ENCODE assay signal across 27 cellular contexts in genomic region chr10:86662186-86663045, GRCh38. TPM values are rescaled to one million over a fixed set of nuclear protein-coding genes. Genes with fewer than 3 reads are reported as not detected.
DNase-seq lines count a peak whose midpoint lies in the region; ATAC-seq and TF ChIP-seq lines count a peak whose summit lies in the region.
"Had no signal": no experiment of that assay in that cellular context is flagged by ENCODE, and none has a peak within 500 bp of the region (broad histone marks: within the 10 kb centered on the region; RNA-seq: fewer than 3 reads in every experiment).

No MANE protein-coding gene starts in this region.

- no peaks in the 10 kb centered on the region for H3K27me3 ChIP-seq in dorsolateral prefrontal cortex
- no peaks in the 10 kb centered on the region for H3K27me3 ChIP-seq in left ventricle myocardium inferior (ENCODE audit: low read depth)
- no peaks in the 10 kb centered on the region for H3K27me3 ChIP-seq in psoas muscle (ENCODE audit: insufficient read depth in 3 of 3, low read length in 2 of 3)
- H3K27me3 ChIP-seq: tibial artery had no signal

- H3K4me1 ChIP-seq in HEK293 (ENCODE audit: control insufficient read depth, insufficient read depth, low read length) (no peaks in the 10 kb centered on the region), left ventricle myocardium inferior (peaks cover 89% of the 10 kb centered on the region), psoas muscle (peaks cover 59% of the 10 kb centered on the region)

- H3K36me3 ChIP-seq in HEK293 (ENCODE audit: control insufficient read depth in 2 of 2, insufficient read depth in 1 of 2, low read length in 2 of 2) (no peaks in the 10 kb centered on the region), left ventricle myocardium inferior (no peaks in the 10 kb centered on the region), psoas muscle (ENCODE audit: insufficient read depth in 1 of 2, low read depth in 1 of 2) (no peaks in the 10 kb centered on the region)
- H3K36me3 ChIP-seq: tibial artery had no signal

- ATAC-seq in psoas muscle = peak in 1 of 4 donors; percentile 0
- no peak for ATAC-seq in HG02852 (IDR thresholded peaks at IDR 0.05; ENCODE audit: unreplicated experiment)
- ATAC-seq in HG03175 (IDR thresholded peaks at IDR 0.05; ENCODE audit: unreplicated experiment) = no peak
- ATAC-seq: activated naive CD4-positive, alpha-beta T cell treated with anti-CD3 and anti-CD28 coated beads, Interleukin-2, amount 50 U/mL, for 72 hours had no signal

- POLR2A ChIA-PET in HEK293 (lab: Yijun Ruan, JAX) = no interaction called here

- DNase-seq in dorsolateral prefrontal cortex (peak in 2 of 10 donors; percentile 36 to 42), left ventricle myocardium inferior (peak; percentile 15), psoas muscle (peak; percentile 12 to 47), NCI-H2196 treated with DMSO at 0.1 percent for 48 hours (lab: John Stamatoyannopoulos, UW; ENCODE audit: unreplicated experiment) (no peak)
- no peak for DNase-seq in stimulated activated CD4-positive, alpha-beta T cell treated with anti-CD3 and anti-CD28 coated beads, Interleukin-4, amount 100 ng/mL, for 4 hours
- DNase-seq: activated B cell treated with CpG ODN at 0.5 μM for 24 hours; activated CD4-positive, alpha-beta T cell treated with anti-CD3 and anti-CD28 coated beads, Interleukin-2, amount 10 ng/mL, durations not matched to agents 7 days and 5 days; activated effector memory CD4-positive, alpha-beta T cell treated with Interleukin-2 at 50 U/mL for 16 hours; CD4-positive, alpha-beta T cell; effector CD4-positive, alpha-beta T cell; GOT3; Karpas-422; NCI-H1417; NCI-H2081; NCI-H774; nucleus accumbens had no signal

- CTCF ChIA-PET in HEK293 (lab: Yijun Ruan, JAX) = no interaction called here

- no peaks in the 10 kb centered on the region for H3K9me3 ChIP-seq in HEK293 (ENCODE audit: control insufficient read depth, insufficient read depth, low read depth, low read length)
- H3K9me3 ChIP-seq in left ventricle myocardium inferior (replicated peaks) = no peaks in the 10 kb centered on the region
- H3K9me3 ChIP-seq in psoas muscle = no peaks in the 10 kb centered on the region
- H3K9me3 ChIP-seq: tibial artery had no signal

- intact Hi-C loops in dorsolateral prefrontal cortex (cut with DNase I) (no loop called here), left ventricle myocardium inferior (cut with micrococcal nuclease) (no loop called here), psoas muscle (cut with DNase I) (no loop called here)

- H3K27ac ChIP-seq in HEK293 (ENCODE audit: extremely low read depth, low read depth, low read length) = no peak overlapping the region
- H3K27ac ChIP-seq in dorsolateral prefrontal cortex = peak overlapping the region in 42 of 59 donors; percentile 16 to 100 (median 97)
- H3K27ac ChIP-seq in left ventricle myocardium inferior (replicated peaks) = peak overlapping the region; percentile 98
- peak overlapping the region; percentile 92 for H3K27ac ChIP-seq in psoas muscle
- H3K27ac ChIP-seq: tibial artery had no signal

- H3K4me3 ChIP-seq in HEK293 (ENCODE audit: low read depth, low read length) = no peak overlapping the region
- no peak overlapping the region for H3K4me3 ChIP-seq in dorsolateral prefrontal cortex
- peak overlapping the region; percentile 30 for H3K4me3 ChIP-seq in left ventricle myocardium inferior
- no peak overlapping the region for H3K4me3 ChIP-seq in psoas muscle
- H3K4me3 ChIP-seq: tibial artery had no signal

- TF ChIP-seq CTCF in HEK293 (tag by site-specific recombination; IDR thresholded peaks at IDR 0.05) (no peak), dorsolateral prefrontal cortex (IDR thresholded peaks at IDR 0.05 in 54 of 56, conservative IDR thresholded peaks at IDR 0.05 in 2 of 56; ENCODE audit: low read depth in 1 of 56, partially characterized antibody in 56 of 56) (no peak), left ventricle myocardium inferior (IDR thresholded peaks at IDR 0.05; ENCODE audit: borderline replicate concordance) (no peak), psoas muscle (IDR thresholded peaks at IDR 0.05) (no peak)

- WGBS in psoas muscle, 3 donors = 84 to 90% (median 86%) methylated on average over 19 of the region's 19 CpGs

TF ChIP-seq in HEK293, 187 proteins besides CTCF, POLR2A, EP300 and RAD21:
- TF ChIP-seq GLIS2 (tag by site-specific recombination; IDR thresholded peaks at IDR 0.05) (0 out of 2 replicates have a peak, but pooled peaks have one; percentile 21), ZNF114 (tag by site-specific recombination; IDR thresholded peaks at IDR 0.05) (no peak)

RNA-seq across cellular contexts. Expression of gene LDB3, which starts 5.9 kb away (rescaled TPM):
- total RNA-seq in dorsolateral prefrontal cortex = 10 to 100 TPM in 105 of 120 experiments, 1 to 10 TPM in 15; 3.8 to 94.4 (median 22.6) TPM
- 1,542 TPM for total RNA-seq in left ventricle myocardium inferior
- total RNA-seq in psoas muscle = 1,000 to 10,000 TPM in 1 of 4 donors, 100 to 1,000 TPM in 3; 615 to 2,187 (median 685) TPM
- 100 to 1,000 TPM; 108 to 518 (median 274) TPM for polyA plus RNA-seq in psoas muscle
- total RNA-seq: activated B cell treated with CpG ODN at 0.5 μM for 24 hours, Daoy, RPMI7951 had no signal

RNA-seq across cellular contexts. Expression of gene OPN4, which starts 8.1 kb away (rescaled TPM):
- total RNA-seq in dorsolateral prefrontal cortex = 1 to 10 TPM in 93 of 120 experiments, under 1 TPM in 23, not detected in 4; 0.35 to 4.5 (median 1.6) TPM
- total RNA-seq in left ventricle myocardium inferior = 0.25 TPM
- under 1 TPM; 0.12 to 0.49 (median 0.32) TPM for total RNA-seq in psoas muscle
- polyA plus RNA-seq in psoas muscle = under 1 TPM; 0.14 to 0.23 (median 0.23) TPM
- total RNA-seq: activated B cell treated with CpG ODN at 0.5 μM for 24 hours; activated CD4-positive, alpha-beta T cell treated with anti-CD3 and anti-CD28 coated beads, Interleukin-2, amount 10 ng/mL, durations not matched to agents 7 days and 5 days; activated CD8-positive, alpha-beta memory T cell treated with anti-CD3 and anti-CD28 coated beads for 36 hours; activated naive CD4-positive, alpha-beta T cell treated with anti-CD3 and anti-CD28 coated beads, Interleukin-2, amount 50 U/mL, for 72 hours; CD4-positive, alpha-beta T cell; Daoy; left lobe of liver; myocyte; RPMI7951; SK-MEL-5 had no signal

Comparison
In these comparisons a context has a peak if more than half of its experiments do, and no peak if none do; other contexts are left out.
1. DNase-seq: peak in left ventricle myocardium inferior (single experiment) and psoas muscle (2 of 2); none in NCI-H2196 treated with DMSO at 0.1 percent for 48 hours (single experiment) and stimulated activated CD4-positive, alpha-beta T cell treated with anti-CD3 and anti-CD28 coated beads, Interleukin-4, amount 100 ng/mL, for 4 hours (0 of 2).
2. RNA of gene LDB3, which starts 5.9 kb away (total RNA-seq): 1,542 TPM in left ventricle myocardium inferior (single experiment) and 615 to 2,187 TPM in psoas muscle; 3.8 to 94.4 TPM in dorsolateral prefrontal cortex; every median in the first group is over 4 times any median in the second.